Comparison of ENCODE assay signal across 13 cellular contexts in genomic region chr2:236163483-236164200, GRCh38. TPM values are rescaled to one million over a fixed set of nuclear protein-coding genes. Genes with fewer than 3 reads are reported as not detected.
DNase-seq lines count a peak whose midpoint lies in the region; ATAC-seq and TF ChIP-seq lines count a peak whose summit lies in the region.
"Had no signal": no experiment of that assay in that cellular context is flagged by ENCODE, and none has a peak within 500 bp of the region (broad histone marks: within the 10 kb centered on the region; RNA-seq: fewer than 3 reads in every experiment).

No MANE protein-coding gene starts in this region.

- ATAC-seq in HG02973 (IDR thresholded peaks at IDR 0.05; ENCODE audit: unreplicated experiment) (no peak), T-cell (replicated peaks in 1 of 4) (no peak)

- H3K36me3 Mint-ChIP-seq in CD14-positive monocyte (no peaks in the 10 kb centered on the region), T-cell (no peaks in the 10 kb centered on the region)
- H3K36me3 Mint-ChIP-seq: IgD-negative memory B cell had no signal

- peaks cover 34% of the 10 kb centered on the region for H3K4me1 ChIP-seq in smooth muscle cell (ENCODE audit: low read depth)

- no peaks in the 10 kb centered on the region for H3K9me3 ChIP-seq in smooth muscle cell (replicated peaks; ENCODE audit: low read depth)

- TF ChIP-seq CTCF in GM13976 (IDR thresholded peaks at IDR 0.05; ENCODE audit: borderline replicate concordance, control extremely low read depth, extremely low read depth, insufficient read depth, missing control alignments) (no peak), astrocyte of the spinal cord (IDR thresholded peaks at IDR 0.05; ENCODE audit: low read depth, low read length) (no peak), kidney epithelial cell (IDR thresholded peaks at IDR 0.05; ENCODE audit: insufficient read depth, low read length, poor library complexity, severe bottlenecking) (no peak), smooth muscle cell (IDR thresholded peaks at IDR 0.05; ENCODE audit: borderline replicate concordance, insufficient read depth, poor library complexity, severe bottlenecking) (no peak), CD14-positive monocyte (IDR thresholded peaks at IDR 0.05) (no peak)

- no peaks in the 10 kb centered on the region for H3K79me2 ChIP-seq in smooth muscle cell (ENCODE audit: low read depth)

- H3K27ac ChIP-seq in smooth muscle cell (ENCODE audit: low read depth): no peak overlapping the region

- H3K4me3 ChIP-seq in astrocyte of the spinal cord (ENCODE audit: low read depth, low read length): peak overlapping the region; percentile 33
- H3K4me3 ChIP-seq in kidney epithelial cell (ENCODE audit: low read depth, low read length): peak overlapping the region; percentile 45
- peak overlapping the region; percentile 54 for H3K4me3 ChIP-seq in smooth muscle cell

- DNase-seq in GM13976 (ENCODE audit: low spot score) (peak; percentile 35), astrocyte of the spinal cord (ENCODE audit: low read depth, low spot score) (no peak), kidney epithelial cell (ENCODE audit: low read depth) (no peak), smooth muscle cell (lab: John Stamatoyannopoulos, UW; ENCODE audit: unreplicated experiment) (no peak), CD14-positive monocyte (ENCODE audit: low spot score) (no peak), T-cell (no peak), LoVo (ENCODE audit: low spot score) (no peak)
- DNase-seq: activated T-cell treated with anti-CD3 and anti-CD28 coated beads, Interleukin-2, amount 50 U/mL, for 1 hour; NCI-H2081 treated with DMSO at 0.1 percent for 48 hours; OCI-M1; stimulated activated CD4-positive, alpha-beta T cell treated with anti-CD3 and anti-CD28 coated beads, Interleukin-2, amount 100 ng/mL, for 24 hours had no signal

- H3K27ac Mint-ChIP-seq in CD14-positive monocyte (no peak overlapping the region), T-cell (no peak overlapping the region)
- H3K27ac Mint-ChIP-seq: IgD-negative memory B cell had no signal

- H4K20me1 ChIP-seq in smooth muscle cell (ENCODE audit: low read depth): no peaks in the 10 kb centered on the region

- H3K27me3 Mint-ChIP-seq in CD14-positive monocyte (ENCODE audit: low read depth in 3 of 3): peaks cover 80 to 94% (median 82%) of the 10 kb centered on the region in 3 donors
- H3K27me3 Mint-ChIP-seq in T-cell: peaks cover 25 to 59% of the 10 kb centered on the region in 2 donors

- intact Hi-C loops in CD14-positive monocyte (cut with micrococcal nuclease): no loop called here

- H3K27me3 ChIP-seq in kidney epithelial cell (ENCODE audit: control insufficient read depth, insufficient read depth, low read length) (peaks cover 83% of the 10 kb centered on the region), smooth muscle cell (ENCODE audit: low read depth) (peaks cover 100% of the 10 kb centered on the region)

- in situ Hi-C loops in GM13976 (cut with MboI; ENCODE audit: low sequenced_read_pairs, unreplicated experiment) (no loop called here), astrocyte of the spinal cord (cut with HindIII; ENCODE audit: low sequenced_read_pairs) (no loop called here)

- H3K9me3 Mint-ChIP-seq in CD14-positive monocyte (peaks cover 0 to 17% (median 4%) of the 10 kb centered on the region in 7 donors), T-cell (no peaks in the 10 kb centered on the region)
- H3K9me3 Mint-ChIP-seq: IgD-negative memory B cell had no signal

- H3K36me3 ChIP-seq in kidney epithelial cell (ENCODE audit: control insufficient read depth, insufficient read depth, low read length) (no peaks in the 10 kb centered on the region), smooth muscle cell (ENCODE audit: low read depth) (no peaks in the 10 kb centered on the region)

- 9% methylated on average over 51 of the region's 58 CpGs for WGBS in smooth muscle cell (ENCODE audit: low lambda C conversion rate)

- H3K4me2 ChIP-seq in smooth muscle cell: peak overlapping the region; percentile 97

- H3K4me3 Mint-ChIP-seq in CD14-positive monocyte (peak overlapping the region in 1 of 2 donors; percentile 39), T-cell (no peak overlapping the region)
- H3K4me3 Mint-ChIP-seq: IgD-negative memory B cell had no signal

- POLR2A ChIA-PET in T-cell (lab: Charles Lee): no interaction called here

- no peaks in the 10 kb centered on the region for H3F3A ChIP-seq in smooth muscle cell (ENCODE audit: low read depth)

- peak overlapping the region; percentile 81 for H2AFZ ChIP-seq in smooth muscle cell (ENCODE audit: low read depth)

- CTCF ChIA-PET in T-cell (lab: Charles Lee): no interaction called here

- H3K9ac ChIP-seq in smooth muscle cell (ENCODE audit: low read depth): no peak overlapping the region

- H3K4me1 Mint-ChIP-seq in CD14-positive monocyte: peaks cover 8% of the 10 kb centered on the region
- H3K4me1 Mint-ChIP-seq in T-cell: peaks cover 5 to 24% (median 18%) of the 10 kb centered on the region in 3 donors

RNA-seq across cellular contexts. Expression of gene GBX2, which starts 4.5 kb away (rescaled TPM):
- 0.84 and 3.0 TPM in 2 replicates for total RNA-seq in kidney epithelial cell
- total RNA-seq in smooth muscle cell: not detected in 2 replicates
- 0.27 TPM in 1 of 2 replicates, not detected in the other for polyA plus RNA-seq in smooth muscle cell
- not detected for polyA plus RNA-seq in CD14-positive monocyte
- total RNA-seq in T-cell: not detected
- polyA plus RNA-seq: IgD-negative memory B cell had no signal
